2 cellular contexts compared by ENCODE assay signal in genomic region chr12:19375888-19376287, GRCh38.
A peak's percentile ranks its signal among the peaks of the same experiment; 100 is the strongest.
TF ChIP-seq lines count a peak whose summit lies in the region.

No MANE protein-coding gene starts in this region.

TF ChIP-seq in HepG2, 621 proteins besides CTCF, POLR2A, EP300 and RAD21:
- TF ChIP-seq MAFK (conservative IDR thresholded peaks at IDR 0.05 in 1 of 2, IDR thresholded peaks at IDR 0.05 in 1 of 2; ENCODE audit: low read length in 2 of 2) (peak; percentile 77 to 94), SRSF9 (IDR thresholded peaks at IDR 0.05; ENCODE audit: borderline replicate concordance, insufficient read depth, low read depth, low read length, poor library complexity, severe bottlenecking) (no peak), DZIP1 (CRISPR knock-in tag; IDR thresholded peaks at IDR 0.05) (no peak), TIGD3 (CRISPR knock-in tag; IDR thresholded peaks at IDR 0.05; ENCODE audit: borderline replicate concordance) (no peak), MAFF (IDR thresholded peaks at IDR 0.05; ENCODE audit: low read depth, low read length) (peak; percentile 87), MXD1 (CRISPR knock-in tag; IDR thresholded peaks at IDR 0.05) (no peak), ZNF414 (CRISPR knock-in tag; IDR thresholded peaks at IDR 0.05) (no peak)

TF ChIP-seq in K562, 482 proteins besides CTCF, POLR2A, EP300 and RAD21 (continued from another document and continues in another):
- TF ChIP-seq SAFB2 (IDR thresholded peaks at IDR 0.05; ENCODE audit: borderline replicate concordance, low read depth, low read length, severe bottlenecking) (no peak), ZNF518B (CRISPR knock-in tag; IDR thresholded peaks at IDR 0.05) (no peak), CEBPB (tag; IDR thresholded peaks at IDR 0.05) (no peak), TCF15 (CRISPR knock-in tag; IDR thresholded peaks at IDR 0.05) (no peak), MAFK (IDR thresholded peaks at IDR 0.05; ENCODE audit: low read length) (peak; percentile 73), ZNF583 (CRISPR knock-in tag; IDR thresholded peaks at IDR 0.05) (no peak), GTF2E2 (tag; IDR thresholded peaks at IDR 0.05) (no peak), PHTF2 (CRISPR knock-in tag; IDR thresholded peaks at IDR 0.05) (no peak), ZNF134 (CRISPR knock-in tag; conservative IDR thresholded peaks at IDR 0.05) (no peak), C11orf30 (IDR thresholded peaks at IDR 0.05; ENCODE audit: low read depth) (peak; percentile 37; the same call in 1 of the 2 replicates), SNRNP70 (optimal IDR thresholded peaks at IDR 0.05; ENCODE audit: low read depth, low read length) (no peak), SRF (CRISPR knock-in tag; IDR thresholded peaks at IDR 0.05) (no peak), NFYB (IDR thresholded peaks at IDR 0.05; ENCODE audit: extremely low read depth, insufficient read length) (no peak), MAFF (IDR thresholded peaks at IDR 0.05; ENCODE audit: low read length) (peak; percentile 62), ZNF316 (IDR thresholded peaks at IDR 0.05) (peak; percentile 72), HIVEP1 (CRISPR knock-in tag; IDR thresholded peaks at IDR 0.05) (no peak), SMARCC2 (IDR thresholded peaks at IDR 0.05; ENCODE audit: low read depth) (no peak), MAFG (tag; conservative IDR thresholded peaks at IDR 0.05) (peak; percentile 57), CHD7 (IDR thresholded peaks at IDR 0.05; ENCODE audit: low read depth, low read length) (no peak), ZBTB40 (IDR thresholded peaks at IDR 0.05) (no peak), ZBTB40 (CRISPR knock-in tag; IDR thresholded peaks at IDR 0.05) (no peak), OTX1 (CRISPR knock-in tag; IDR thresholded peaks at IDR 0.05) (no peak)
